In genomic region chr7:121410829-121411596, GRCh38 we compare ENCODE assay signal across 15 cellular contexts. TPM values are rescaled to one million over a fixed set of nuclear protein-coding genes. Genes with fewer than 3 reads are reported as not detected.
DNase-seq lines count a peak whose midpoint lies in the region; ATAC-seq lines count a peak whose summit lies in the region.
"Had no signal": no experiment of that assay in that cellular context is flagged by ENCODE, and none has a peak within 500 bp of the region (broad histone marks: within the 10 kb centered on the region; RNA-seq: fewer than 3 reads in every experiment).

No MANE protein-coding gene starts in this region.

- H3K36me3 Mint-ChIP-seq in naive thymus-derived CD8-positive, alpha-beta T cell = no peaks in the 10 kb centered on the region
- no peaks in the 10 kb centered on the region for H3K36me3 Mint-ChIP-seq in activated T-helper 17 cell treated with anti-CD3 and anti-CD28 coated beads, Interleukin-2, amount 50 U/mL, for 72 hours (ENCODE audit: low read depth)
- H3K36me3 Mint-ChIP-seq in activated CD4-positive, alpha-beta memory T cell treated with anti-CD3 and anti-CD28 coated beads for 36 hours = no peaks in the 10 kb centered on the region
- H3K36me3 Mint-ChIP-seq: activated naive CD4-positive, alpha-beta T cell treated with anti-CD3 and anti-CD28 coated beads, Interleukin-2, amount 50 U/mL, for 24 hours; mesothelial cell of epicardium had no signal

- peaks cover 0 to 7% (median 5%) of the 10 kb centered on the region in 4 donors for H3K4me1 Mint-ChIP-seq in naive thymus-derived CD8-positive, alpha-beta T cell
- no peaks in the 10 kb centered on the region for H3K4me1 Mint-ChIP-seq in activated T-helper 17 cell treated with anti-CD3 and anti-CD28 coated beads, Interleukin-2, amount 50 U/mL, for 72 hours
- H3K4me1 Mint-ChIP-seq in activated CD4-positive, alpha-beta memory T cell treated with anti-CD3 and anti-CD28 coated beads for 36 hours (ENCODE audit: low read depth) = peaks cover 4% of the 10 kb centered on the region

- POLR2A ChIA-PET in naive thymus-derived CD8-positive, alpha-beta T cell (lab: Charles Lee) = no interaction called here
- POLR2A ChIA-PET in activated CD4-positive, alpha-beta memory T cell treated with anti-CD3 and anti-CD28 coated beads for 36 hours (lab: Charles Lee) = no interaction called here

- peak; percentile 62 for ATAC-seq in GM18520 (IDR thresholded peaks at IDR 0.05; ENCODE audit: unreplicated experiment)
- ATAC-seq in GM19468 (IDR thresholded peaks at IDR 0.05; ENCODE audit: extremely low read depth, unreplicated experiment) = peak; percentile 46
- peak; percentile 82 for ATAC-seq in HG02852 (IDR thresholded peaks at IDR 0.05; ENCODE audit: unreplicated experiment)
- peak; percentile 83 for ATAC-seq in HG03558 (IDR thresholded peaks at IDR 0.05; ENCODE audit: extremely low read depth, unreplicated experiment)
- no peak for ATAC-seq in naive thymus-derived CD8-positive, alpha-beta T cell
- ATAC-seq in activated T-helper 17 cell treated with anti-CD3 and anti-CD28 coated beads, Interleukin-2, amount 50 U/mL, for 72 hours (replicated peaks) = no peak

- H3K4me3 Mint-ChIP-seq in naive thymus-derived CD8-positive, alpha-beta T cell = no peak overlapping the region
- H3K4me3 Mint-ChIP-seq in activated T-helper 17 cell treated with anti-CD3 and anti-CD28 coated beads, Interleukin-2, amount 50 U/mL, for 72 hours = no peak overlapping the region
- H3K4me3 Mint-ChIP-seq in activated CD4-positive, alpha-beta memory T cell treated with anti-CD3 and anti-CD28 coated beads for 36 hours = no peak overlapping the region
- H3K4me3 Mint-ChIP-seq: activated B cell treated with CpG ODN at 0.5 μM for 24 hours; activated naive CD4-positive, alpha-beta T cell treated with anti-CD3 and anti-CD28 coated beads, Interleukin-2, amount 50 U/mL, for 24 hours; mesothelial cell of epicardium had no signal

- peaks cover 0 to 5% (median 0%) of the 10 kb centered on the region in 5 donors for H3K27me3 Mint-ChIP-seq in naive thymus-derived CD8-positive, alpha-beta T cell
- H3K27me3 Mint-ChIP-seq in activated T-helper 17 cell treated with anti-CD3 and anti-CD28 coated beads, Interleukin-2, amount 50 U/mL, for 72 hours = peaks cover 13% of the 10 kb centered on the region
- peaks cover 13% of the 10 kb centered on the region for H3K27me3 Mint-ChIP-seq in activated CD4-positive, alpha-beta memory T cell treated with anti-CD3 and anti-CD28 coated beads for 36 hours
- H3K27me3 Mint-ChIP-seq: activated B cell treated with CpG ODN at 0.5 μM for 24 hours had no signal

- H3K27ac Mint-ChIP-seq in naive thymus-derived CD8-positive, alpha-beta T cell = peak overlapping the region in 1 of 10 donors; percentile 2
- no peak overlapping the region for H3K27ac Mint-ChIP-seq in activated T-helper 17 cell treated with anti-CD3 and anti-CD28 coated beads, Interleukin-2, amount 50 U/mL, for 72 hours
- no peak overlapping the region for H3K27ac Mint-ChIP-seq in activated CD4-positive, alpha-beta memory T cell treated with anti-CD3 and anti-CD28 coated beads for 36 hours
- H3K27ac Mint-ChIP-seq: activated B cell treated with CpG ODN at 0.5 μM for 24 hours; activated naive CD4-positive, alpha-beta T cell treated with anti-CD3 and anti-CD28 coated beads, Interleukin-2, amount 50 U/mL, for 24 hours; mesothelial cell of epicardium had no signal

- no peak for DNase-seq in naive thymus-derived CD8-positive, alpha-beta T cell
- DNase-seq in activated naive CD4-positive, alpha-beta T cell treated with Interleukin-2 at 50 U/mL for 16 hours = no peak
- no peak for DNase-seq in activated CD4-positive, alpha-beta memory T cell treated with anti-CD3 and anti-CD28 coated beads for 36 hours
- DNase-seq: activated B cell treated with CpG ODN at 0.5 μM for 24 hours; Caco-2; effector CD4-positive, alpha-beta T cell; NCI-H1092 treated with DMSO at 0.1 percent for 48 hours; NCI-H2171 treated with DMSO at 0.1 percent for 48 hours had no signal

- no peaks in the 10 kb centered on the region for H3K9me3 Mint-ChIP-seq in naive thymus-derived CD8-positive, alpha-beta T cell
- no peaks in the 10 kb centered on the region for H3K9me3 Mint-ChIP-seq in activated T-helper 17 cell treated with anti-CD3 and anti-CD28 coated beads, Interleukin-2, amount 50 U/mL, for 72 hours
- H3K9me3 Mint-ChIP-seq in activated CD4-positive, alpha-beta memory T cell treated with anti-CD3 and anti-CD28 coated beads for 36 hours = no peaks in the 10 kb centered on the region
- H3K9me3 Mint-ChIP-seq: activated B cell treated with CpG ODN at 0.5 μM for 24 hours; activated naive CD4-positive, alpha-beta T cell treated with anti-CD3 and anti-CD28 coated beads, Interleukin-2, amount 50 U/mL, for 24 hours had no signal

- CTCF ChIA-PET in activated CD4-positive, alpha-beta memory T cell treated with anti-CD3 and anti-CD28 coated beads for 36 hours (lab: Charles Lee) = interaction anchor here (0.7 kb wide), 1 partner anchor 15 kb away, joined by 3 read pairs; no protein-coding TSS in a partner anchor

- intact Hi-C loops in activated CD4-positive, alpha-beta memory T cell treated with anti-CD3 and anti-CD28 coated beads for 36 hours (cut with micrococcal nuclease) = no loop called here

RNA-seq across cellular contexts. Expression of gene FAM3C, which starts 14.9 kb away (rescaled TPM):
- total RNA-seq in naive thymus-derived CD8-positive, alpha-beta T cell = 10 to 100 TPM; 19.6 to 20.6 TPM
- 10 to 100 TPM in 2 of 3 donors, 1 to 10 TPM in 1; 8.9 to 12.4 (median 11.9) TPM for polyA plus RNA-seq in naive thymus-derived CD8-positive, alpha-beta T cell
- total RNA-seq in activated T-helper 17 cell treated with anti-CD3 and anti-CD28 coated beads, Interleukin-2, amount 50 U/mL, for 72 hours = 10 to 100 TPM; 18.5 to 22.8 TPM
- total RNA-seq in activated CD4-positive, alpha-beta memory T cell treated with anti-CD3 and anti-CD28 coated beads for 36 hours = 10 to 100 TPM; 17.2 to 18.3 TPM

Comparison
In these comparisons a context has a peak if more than half of its experiments do, and no peak if none do; other contexts are left out.
1. ATAC-seq: peak in GM18520 (single experiment), GM19468 (single experiment), HG02852 (single experiment) and HG03558 (single experiment); none in naive thymus-derived CD8-positive, alpha-beta T cell (0 of 2) and activated T-helper 17 cell treated with anti-CD3 and anti-CD28 coated beads, Interleukin-2, amount 50 U/mL, for 72 hours (single experiment).